In the genomic region with DNA sequence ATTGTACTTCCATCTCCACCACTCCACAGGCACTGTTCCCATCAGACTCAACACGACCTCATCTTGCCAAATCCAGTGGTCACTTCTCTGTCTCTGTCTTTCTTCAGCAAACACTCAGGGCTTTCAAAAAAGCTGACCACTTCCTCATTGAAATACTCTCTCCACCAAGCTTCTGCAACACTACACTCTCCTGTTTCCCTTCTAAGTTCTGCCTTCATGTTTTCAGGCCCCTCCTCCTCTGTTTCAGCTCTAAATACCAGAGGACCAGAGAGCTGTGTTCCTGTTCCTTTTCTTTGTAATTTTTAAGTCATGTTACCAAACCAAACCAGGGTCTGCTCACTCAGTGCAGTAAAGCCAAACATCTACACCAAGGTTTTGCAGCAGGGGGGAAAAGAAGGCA, we compare ENCODE assay signal across 11 cellular contexts. TPM values are rescaled to one million over a fixed set of nuclear protein-coding genes. Genes with fewer than 3 reads are reported as not detected.
DNase-seq lines count a peak whose midpoint lies in the region; ATAC-seq, FAIRE-seq and TF ChIP-seq lines count a peak whose summit lies in the region.
"Had no signal": no experiment of that assay in that cellular context is flagged by ENCODE, and none has a peak within 500 bp of the region (broad histone marks: within the 10 kb centered on the region; RNA-seq: fewer than 3 reads in every experiment).

No MANE protein-coding gene starts in this region.

- no peak overlapping the region for H3K9ac ChIP-seq in astrocyte (ENCODE audit: low read length)

- POLR2A ChIA-PET in Caco-2 (lab: Charles Lee) (no interaction called here), HEK293T (lab: Yijun Ruan, JAX) (interaction anchor here (0.6 kb wide), 1 partner anchor 98 kb away, joined by 3 read pairs; no protein-coding TSS in a partner anchor)

- H3K4me1 Mint-ChIP-seq in Caco-2 (ENCODE audit: low read depth, unreplicated experiment) (peaks cover 28% of the 10 kb centered on the region), astrocyte (ENCODE audit: low read depth, unreplicated experiment) (peaks cover 10% of the 10 kb centered on the region)
- H3K4me1 Mint-ChIP-seq in activated naive CD8-positive, alpha-beta T cell treated with anti-CD3 and anti-CD28 coated beads for 36 hours, result no peaks in the 10 kb centered on the region
- H3K4me1 Mint-ChIP-seq: naive B cell had no signal

- H3K4me3 Mint-ChIP-seq in Caco-2 (ENCODE audit: unreplicated experiment), result no peak overlapping the region
- no peak overlapping the region for H3K4me3 Mint-ChIP-seq in astrocyte (ENCODE audit: unreplicated experiment)
- H3K4me3 Mint-ChIP-seq in activated naive CD8-positive, alpha-beta T cell treated with anti-CD3 and anti-CD28 coated beads for 36 hours, result no peak overlapping the region
- H3K4me3 Mint-ChIP-seq: naive B cell had no signal

- peaks cover 14% of the 10 kb centered on the region for H3K36me3 Mint-ChIP-seq in Caco-2 (ENCODE audit: insufficient read depth, unreplicated experiment)
- H3K36me3 Mint-ChIP-seq in astrocyte (ENCODE audit: low read depth, unreplicated experiment), result no peaks in the 10 kb centered on the region
- no peaks in the 10 kb centered on the region for H3K36me3 Mint-ChIP-seq in activated naive CD8-positive, alpha-beta T cell treated with anti-CD3 and anti-CD28 coated beads for 36 hours
- H3K36me3 Mint-ChIP-seq: naive B cell had no signal

- WGBS in mesodermal cell (ENCODE audit: insufficient coverage in 2 of 2), 2 experiments, result 62 to 78% methylated on average over 1 of the region's 1 CpG

- no peak for DNase-seq in Caco-2
- DNase-seq in astrocyte (ENCODE audit: low read depth), result no peak
- DNase-seq in glomerular visceral epithelial cell (ENCODE audit: extremely low spot score), result no peak
- DNase-seq in activated naive CD8-positive, alpha-beta T cell treated with anti-CD3 and anti-CD28 coated beads for 36 hours, result no peak
- DNase-seq in occipital lobe (lab: John Stamatoyannopoulos, UW), result no peak
- no peak for DNase-seq in HEK293T (ENCODE audit: extremely low spot score)
- DNase-seq: DMS 273 treated with DMSO at 0.1 percent for 48 hours, naive B cell had no signal

- CTCF ChIA-PET in Caco-2 (lab: Charles Lee) (no interaction called here), HEK293T (lab: Yijun Ruan, JAX) (no interaction called here)

- H4K20me1 ChIP-seq in astrocyte (ENCODE audit: insufficient read depth, low read length), result no peaks in the 10 kb centered on the region

- H3K27ac Mint-ChIP-seq in Caco-2 (ENCODE audit: unreplicated experiment) (peak overlapping the region; percentile 10), astrocyte (ENCODE audit: unreplicated experiment) (peak overlapping the region; percentile 13)
- H3K27ac Mint-ChIP-seq in activated naive CD8-positive, alpha-beta T cell treated with anti-CD3 and anti-CD28 coated beads for 36 hours, result no peak overlapping the region

- intact Hi-C loops in Caco-2 (cut with micrococcal nuclease; ENCODE audit: unreplicated experiment), result no loop called here

- BruUV-seq in Caco-2 (replicated peaks; lab: Mats Ljungman, UMichigan), result no TSS peak

- peaks cover 26% of the 10 kb centered on the region for H3K9me3 Mint-ChIP-seq in Caco-2 (ENCODE audit: unreplicated experiment)
- peaks cover 8% of the 10 kb centered on the region for H3K9me3 Mint-ChIP-seq in astrocyte (ENCODE audit: unreplicated experiment)
- no peaks in the 10 kb centered on the region for H3K9me3 Mint-ChIP-seq in activated naive CD8-positive, alpha-beta T cell treated with anti-CD3 and anti-CD28 coated beads for 36 hours

- no peak overlapping the region for H2AFZ ChIP-seq in astrocyte (ENCODE audit: low read depth, low read length)

- no peak for FAIRE-seq in astrocyte (lab: Jason Lieb, UNC)

- H3K9me3 ChIP-seq in Caco-2, result peaks cover 11% of the 10 kb centered on the region
- no peaks in the 10 kb centered on the region for H3K9me3 ChIP-seq in astrocyte (ENCODE audit: insufficient read depth, low read depth, low read length)
- H3K9me3 ChIP-seq in mesodermal cell (ENCODE audit: control insufficient read depth, low read length), result peaks cover 11% of the 10 kb centered on the region
- H3K9me3 ChIP-seq: SJSA1 had no signal

- H3K4me3 ChIP-seq in Caco-2 (ENCODE audit: low read depth, low read length), result no peak overlapping the region
- no peak overlapping the region for H3K4me3 ChIP-seq in astrocyte (ENCODE audit: insufficient read depth, low read depth, low read length)
- H3K4me3 ChIP-seq in mesodermal cell (ENCODE audit: extremely low read depth, insufficient read depth, low read length, poor library complexity, severe bottlenecking), result no peak overlapping the region
- H3K4me3 ChIP-seq: SJSA1 had no signal

- peaks cover 32% of the 10 kb centered on the region for H3K4me1 ChIP-seq in Caco-2
- H3K4me1 ChIP-seq in astrocyte (ENCODE audit: insufficient read depth, low read length), result no peaks in the 10 kb centered on the region
- peaks cover 7% of the 10 kb centered on the region for H3K4me1 ChIP-seq in mesodermal cell (ENCODE audit: control insufficient read depth, insufficient read depth, low read length, poor library complexity, severe bottlenecking)
- H3K4me1 ChIP-seq: SJSA1 had no signal

- H3K4me2 ChIP-seq in astrocyte (ENCODE audit: low read length), result no peak overlapping the region

- H3K27me3 ChIP-seq in Caco-2 (replicated peaks; ENCODE audit: control insufficient read depth, insufficient read depth, low read length) (no peaks in the 10 kb centered on the region), astrocyte (ENCODE audit: insufficient read depth, low read length) (no peaks in the 10 kb centered on the region)
- H3K27me3 ChIP-seq: SJSA1 had no signal

- H3K27ac ChIP-seq in astrocyte (ENCODE audit: low read depth, low read length) (no peak overlapping the region), mesodermal cell (ENCODE audit: low read depth, low read length, severe bottlenecking) (peak overlapping the region; percentile 96)
- H3K27ac ChIP-seq: SJSA1 had no signal

- H3K36me3 ChIP-seq in Caco-2 (ENCODE audit: control insufficient read depth, insufficient read depth, low read length) (no peaks in the 10 kb centered on the region), astrocyte (ENCODE audit: insufficient read depth, low read length) (no peaks in the 10 kb centered on the region), mesodermal cell (ENCODE audit: control insufficient read depth, insufficient read depth, low read length) (no peaks in the 10 kb centered on the region)
- H3K36me3 ChIP-seq: SJSA1 had no signal

- no peak for TF ChIP-seq CTCF in Caco-2 (IDR thresholded peaks at IDR 0.05; ENCODE audit: insufficient read depth in 1 of 2, low read depth in 1 of 2, low read length in 1 of 2, severe bottlenecking in 1 of 2, unreplicated experiment in 1 of 2)
- TF ChIP-seq CTCF in astrocyte (IDR thresholded peaks at IDR 0.05; ENCODE audit: insufficient read depth, low read depth, low read length), result no peak

- peak; percentile 44 for ATAC-seq in HG03571 (IDR thresholded peaks at IDR 0.05; ENCODE audit: unreplicated experiment)

- H3K79me2 ChIP-seq in astrocyte (ENCODE audit: insufficient read depth, low read length), result no peaks in the 10 kb centered on the region

- no peaks in the 10 kb centered on the region for H3K27me3 Mint-ChIP-seq in Caco-2 (ENCODE audit: insufficient read depth, unreplicated experiment)
- H3K27me3 Mint-ChIP-seq in astrocyte (ENCODE audit: low read depth, unreplicated experiment), result peaks cover 3% of the 10 kb centered on the region
- peaks cover 8% of the 10 kb centered on the region for H3K27me3 Mint-ChIP-seq in activated naive CD8-positive, alpha-beta T cell treated with anti-CD3 and anti-CD28 coated beads for 36 hours

TF ChIP-seq in HEK293T, 16 proteins besides CTCF, POLR2A, EP300 and RAD21:
- no peak for TF ChIP-seq TARDBP (IDR thresholded peaks at IDR 0.05)
- TF ChIP-seq, protein P1, sequence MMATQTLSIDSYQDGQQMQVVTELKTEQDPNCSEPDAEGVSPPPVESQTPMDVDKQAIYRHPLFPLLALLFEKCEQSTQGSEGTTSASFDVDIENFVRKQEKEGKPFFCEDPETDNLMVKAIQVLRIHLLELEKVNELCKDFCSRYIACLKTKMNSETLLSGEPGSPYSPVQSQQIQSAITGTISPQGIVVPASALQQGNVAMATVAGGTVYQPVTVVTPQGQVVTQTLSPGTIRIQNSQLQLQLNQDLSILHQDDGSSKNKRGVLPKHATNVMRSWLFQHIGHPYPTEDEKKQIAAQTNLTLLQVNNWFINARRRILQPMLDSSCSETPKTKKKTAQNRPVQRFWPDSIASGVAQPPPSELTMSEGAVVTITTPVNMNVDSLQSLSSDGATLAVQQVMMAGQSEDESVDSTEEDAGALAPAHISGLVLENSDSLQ (IDR thresholded peaks at IDR 0.05), result no peak
- TF ChIP-seq L3MBTL2 (conservative IDR thresholded peaks at IDR 0.05), result no peak
- no peak for TF ChIP-seq ZNF384 (IDR thresholded peaks at IDR 0.05)
- no peak for TF ChIP-seq NFRKB (IDR thresholded peaks at IDR 0.05)
- no peak for TF ChIP-seq ARNT (IDR thresholded peaks at IDR 0.05)
- TF ChIP-seq CTBP1 (IDR thresholded peaks at IDR 0.05; ENCODE audit: borderline replicate concordance), result no peak
- no peak for TF ChIP-seq BHLHE40 (IDR thresholded peaks at IDR 0.05; ENCODE audit: borderline replicate concordance)
- no peak for TF ChIP-seq HDGF (IDR thresholded peaks at IDR 0.05; ENCODE audit: borderline replicate concordance)
- no peak for TF ChIP-seq LEF1 (IDR thresholded peaks at IDR 0.05; ENCODE audit: borderline replicate concordance)
- no peak for TF ChIP-seq SUZ12 (IDR thresholded peaks at IDR 0.05)
- no peak for TF ChIP-seq FOXK2 (IDR thresholded peaks at IDR 0.05)
- TF ChIP-seq FOXA1 (IDR thresholded peaks at IDR 0.05), result no peak
- no peak for TF ChIP-seq SP1 (IDR thresholded peaks at IDR 0.05)
- TF ChIP-seq FOXM1 (IDR thresholded peaks at IDR 0.05; ENCODE audit: borderline replicate concordance), result no peak
- TF ChIP-seq ELF4 (IDR thresholded peaks at IDR 0.05), result no peak

RNA-seq across cellular contexts. Expression of a gene that starts 33.8 kb away (rescaled TPM):
- total RNA-seq in Caco-2 (2022) (0.82 and 2.3 TPM in 2 replicates), astrocyte (not detected in 2 replicates), occipital lobe (1.2 TPM)
- polyA plus RNA-seq in mesodermal cell (2013, experiment 1 of 2), result 6.5 TPM
- 9.0 TPM for polyA plus RNA-seq in mesodermal cell (2013, experiment 2 of 2)
- not detected for total RNA-seq in activated naive CD8-positive, alpha-beta T cell treated with anti-CD3 and anti-CD28 coated beads for 36 hours
- total RNA-seq: SJSA1 had no signal
